Comparison of ENCODE assay signal across 24 cellular contexts in genomic region chr10:28219241-28219640, GRCh38.
A peak's percentile ranks its signal among the peaks of the same experiment; 100 is the strongest.
DNase-seq lines count a peak whose midpoint lies in the region; ATAC-seq, FAIRE-seq and TF ChIP-seq lines count a peak whose summit lies in the region.
"Had no signal": no experiment of that assay in that cellular context is flagged by ENCODE, and none has a peak within 500 bp of the region (broad histone marks: within the 10 kb centered on the region; RNA-seq: fewer than 3 reads in every experiment).

No MANE protein-coding gene starts in this region.

- H4K20me1 ChIP-seq in astrocyte (ENCODE audit: insufficient read depth, low read length): no peaks in the 10 kb centered on the region

- TF ChIP-seq CTCF in AG04449 (IDR thresholded peaks at IDR 0.05; ENCODE audit: insufficient read depth, low read length, missing control alignments) (no peak), astrocyte (IDR thresholded peaks at IDR 0.05; ENCODE audit: insufficient read depth, low read depth, low read length) (no peak), upper lobe of right lung (IDR thresholded peaks at IDR 0.05) (no peak)

- H3K4me1 ChIP-seq in astrocyte (ENCODE audit: insufficient read depth, low read length) (peaks cover 5% of the 10 kb centered on the region), upper lobe of right lung (peaks cover under 1% of the 10 kb centered on the region)

- H3K27me3 Mint-ChIP-seq in astrocyte (ENCODE audit: low read depth, unreplicated experiment): no peaks in the 10 kb centered on the region
- H3K27me3 Mint-ChIP-seq in activated CD4-positive, alpha-beta T cell treated with anti-CD3 and anti-CD28 coated beads for 36 hours: no peaks in the 10 kb centered on the region
- H3K27me3 Mint-ChIP-seq: dendritic cell treated with granulocyte-macrophage colony-stimulating factor and Interleukin-4, amounts not matched to agents 40 ng/mL and 50 ng/mL, for 4 days; progenitor cell of endocrine pancreas had no signal

- no peaks in the 10 kb centered on the region for H3K36me3 Mint-ChIP-seq in astrocyte (ENCODE audit: low read depth, unreplicated experiment)
- H3K36me3 Mint-ChIP-seq in activated CD4-positive, alpha-beta T cell treated with anti-CD3 and anti-CD28 coated beads for 36 hours (ENCODE audit: low read depth): peaks cover 2% of the 10 kb centered on the region
- H3K36me3 Mint-ChIP-seq: neural progenitor cell had no signal

- H3K36me3 ChIP-seq in astrocyte (ENCODE audit: insufficient read depth, low read length) (no peaks in the 10 kb centered on the region), upper lobe of right lung (no peaks in the 10 kb centered on the region)
- H3K36me3 ChIP-seq: neural progenitor cell had no signal

- intact Hi-C loops in activated CD4-positive, alpha-beta T cell treated with anti-CD3 and anti-CD28 coated beads for 36 hours (cut with DNase I, micrococcal nuclease): loop anchor here in 1 of 2 experiments (2.0 kb wide), 1 partner anchor 40 kb away; no protein-coding TSS in a partner anchor
- intact Hi-C loops in left ventricle myocardium superior (cut with micrococcal nuclease) (no loop called here), upper lobe of right lung (cut with DNase I) (no loop called here)

- no peak overlapping the region for H3K9ac ChIP-seq in astrocyte (ENCODE audit: low read length)
- H3K9ac ChIP-seq: neural progenitor cell had no signal

- H3K27me3 ChIP-seq in astrocyte (ENCODE audit: insufficient read depth, low read length): no peaks in the 10 kb centered on the region
- H3K27me3 ChIP-seq in upper lobe of right lung: peaks cover 4% of the 10 kb centered on the region
- H3K27me3 ChIP-seq: neural progenitor cell had no signal

- H3K4me3 Mint-ChIP-seq in astrocyte (ENCODE audit: unreplicated experiment): no peak overlapping the region
- H3K4me3 Mint-ChIP-seq in activated CD4-positive, alpha-beta T cell treated with anti-CD3 and anti-CD28 coated beads for 36 hours: no peak overlapping the region
- H3K4me3 Mint-ChIP-seq: activated CD8-positive, alpha-beta T cell treated with anti-CD3 and anti-CD28 coated beads, Interleukin-2, amount 10 ng/mL, durations not matched to agents 7 days and 5 days; dendritic cell treated with granulocyte-macrophage colony-stimulating factor and Interleukin-4, amounts not matched to agents 40 ng/mL and 50 ng/mL, for 4 days; GM23338; neural progenitor cell had no signal

- DNase-seq in AG04449 (ENCODE audit: low read depth, low spot score) (peak; percentile 69), HCEC 1CT (peak; percentile 40), astrocyte (ENCODE audit: low read depth) (peak; percentile 69), myocyte (ENCODE audit: low read depth) (peak; percentile 59), left ventricle myocardium superior (no peak), upper lobe of right lung (no peak)
- no peak for DNase-seq in stimulated activated CD4-positive, alpha-beta T cell treated with anti-CD3 and anti-CD28 coated beads, Interleukin-2, amount 100 ng/mL, for 48 hours
- no peak for DNase-seq in activated CD4-positive, alpha-beta T cell treated with anti-CD3 and anti-CD28 coated beads for 36 hours
- DNase-seq: 8988T; activated CD4-positive, alpha-beta T cell treated with anti-CD3 and anti-CD28 coated beads for 1 hour; activated CD8-positive, alpha-beta T cell treated with anti-CD3 and anti-CD28 coated beads, Interleukin-2, amount 10 ng/mL, durations not matched to agents 7 days and 5 days; activated gamma-delta T cell treated with Interleukin-2 at 50 U/mL for 16 hours; activated T-cell treated with anti-CD3 and anti-CD28 coated beads for 4 hours; KG1; NCI-H1436 treated with DMSO at 0.1 percent for 48 hours; PC-9; SHP77 had no signal

- ATAC-seq in activated CD4-positive, alpha-beta T cell treated with anti-CD3 and anti-CD28 coated beads for 36 hours: no peak
- ATAC-seq in left ventricle myocardium superior (no peak), upper lobe of right lung (no peak)
- ATAC-seq: activated CD8-positive, alpha-beta T cell treated with anti-CD3 and anti-CD28 coated beads, Interleukin-2, amount 10 ng/mL, durations not matched to agents 7 days and 5 days; GM23338 had no signal

- no peak overlapping the region for H2AFZ ChIP-seq in astrocyte (ENCODE audit: low read depth, low read length)
- H2AFZ ChIP-seq: GM23338, neural progenitor cell, PC-9 had no signal

- H3K9me3 ChIP-seq in astrocyte (ENCODE audit: insufficient read depth, low read depth, low read length): no peaks in the 10 kb centered on the region
- no peaks in the 10 kb centered on the region for H3K9me3 ChIP-seq in upper lobe of right lung

- H3K27ac ChIP-seq in astrocyte (ENCODE audit: low read depth, low read length): no peak overlapping the region
- H3K27ac ChIP-seq in upper lobe of right lung: no peak overlapping the region
- H3K27ac ChIP-seq: C4-2B, neural progenitor cell, PC-9 had no signal

- H3K9me3 Mint-ChIP-seq in astrocyte (ENCODE audit: unreplicated experiment): no peaks in the 10 kb centered on the region
- H3K9me3 Mint-ChIP-seq in activated CD4-positive, alpha-beta T cell treated with anti-CD3 and anti-CD28 coated beads for 36 hours (ENCODE audit: low read depth): no peaks in the 10 kb centered on the region
- H3K9me3 Mint-ChIP-seq: dendritic cell treated with granulocyte-macrophage colony-stimulating factor and Interleukin-4, amounts not matched to agents 40 ng/mL and 50 ng/mL, for 4 days; GM23338; neural progenitor cell had no signal

- H3K4me2 ChIP-seq in astrocyte (ENCODE audit: low read length): no peak overlapping the region
- H3K4me2 ChIP-seq: GM23338, neural progenitor cell, PC-9 had no signal

- H3K27ac Mint-ChIP-seq in astrocyte (ENCODE audit: unreplicated experiment): peak overlapping the region; percentile 97
- no peak overlapping the region for H3K27ac Mint-ChIP-seq in activated CD4-positive, alpha-beta T cell treated with anti-CD3 and anti-CD28 coated beads for 36 hours
- H3K27ac Mint-ChIP-seq: activated CD8-positive, alpha-beta T cell treated with anti-CD3 and anti-CD28 coated beads, Interleukin-2, amount 10 ng/mL, durations not matched to agents 7 days and 5 days; dendritic cell treated with granulocyte-macrophage colony-stimulating factor and Interleukin-4, amounts not matched to agents 40 ng/mL and 50 ng/mL, for 4 days; GM23338; neural progenitor cell; progenitor cell of endocrine pancreas had no signal

- H3K4me3 ChIP-seq in AG04449 (ENCODE audit: low read depth, low read length): no peak overlapping the region
- no peak overlapping the region for H3K4me3 ChIP-seq in astrocyte (ENCODE audit: insufficient read depth, low read depth, low read length)
- H3K4me3 ChIP-seq in upper lobe of right lung: no peak overlapping the region
- H3K4me3 ChIP-seq: GM23338, neural progenitor cell, PC-9 had no signal

- no peaks in the 10 kb centered on the region for H3K79me2 ChIP-seq in astrocyte (ENCODE audit: insufficient read depth, low read length)

- POLR2A ChIA-PET in AG04449 (lab: Yijun Ruan, JAX): no interaction called here
- POLR2A ChIA-PET in activated CD4-positive, alpha-beta T cell treated with anti-CD3 and anti-CD28 coated beads for 36 hours (lab: Charles Lee): no interaction called here

- peaks cover 51% of the 10 kb centered on the region for H3K4me1 Mint-ChIP-seq in astrocyte (ENCODE audit: low read depth, unreplicated experiment)
- H3K4me1 Mint-ChIP-seq in activated CD4-positive, alpha-beta T cell treated with anti-CD3 and anti-CD28 coated beads for 36 hours: peaks cover 39% of the 10 kb centered on the region

- CTCF ChIA-PET in AG04449 (lab: Yijun Ruan, JAX): interaction anchor here (0.8 to 2.2 kb wide), 4 partner anchors 18 to 476 kb away, joined by 3 to 14 read pairs (median 4); no protein-coding TSS in a partner anchor
- CTCF ChIA-PET in activated CD4-positive, alpha-beta T cell treated with anti-CD3 and anti-CD28 coated beads for 36 hours (lab: Charles Lee): interaction anchor here (1.4 to 2.9 kb wide), 3 partner anchors 22 to 175 kb away, joined by 4 to 25 read pairs (median 8); no protein-coding TSS in a partner anchor

- FAIRE-seq in astrocyte (lab: Jason Lieb, UNC): no peak
- FAIRE-seq: D721Med, endometrium had no signal

Comparison
In these comparisons a context has a peak if more than half of its experiments do, and no peak if none do; other contexts are left out.
1. DNase-seq: peak in AG04449 (single experiment), HCEC 1CT (single experiment), astrocyte (single experiment) and myocyte (single experiment); none in stimulated activated CD4-positive, alpha-beta T cell treated with anti-CD3 and anti-CD28 coated beads, Interleukin-2, amount 100 ng/mL, for 48 hours (0 of 2), activated CD4-positive, alpha-beta T cell treated with anti-CD3 and anti-CD28 coated beads for 36 hours (single experiment), left ventricle myocardium superior (single experiment) and upper lobe of right lung (single experiment).